Comparison of ENCODE assay signal across 23 cellular contexts in genomic region chr3:123930426-123930825, GRCh38.
"Had no signal": no experiment of that assay in that cellular context is flagged by ENCODE, and none has a peak within 500 bp of the region (broad histone marks: within the 10 kb centered on the region; RNA-seq: fewer than 3 reads in every experiment).

No MANE protein-coding gene starts in this region.

- H3K4me3 ChIP-seq: SJSA1 had no signal

- DNase-seq: activated CD4-positive, alpha-beta T cell treated with anti-CD3 and anti-CD28 coated beads for 36 hours; activated CD4-positive, alpha-beta T cell treated with anti-CD3 and anti-CD28 coated beads, Interleukin-2, amount 50 U/mL, for 4 hours; activated CD8-positive, alpha-beta memory T cell treated with anti-CD3 and anti-CD28 coated beads, Interleukin-2, amount 10 ng/mL, durations not matched to agents 7 days and 5 days; activated effector memory CD4-positive, alpha-beta T cell treated with Interleukin-2 at 50 U/mL for 16 hours; activated naive CD4-positive, alpha-beta T cell treated with Interleukin-2 at 50 U/mL for 16 hours; activated naive CD8-positive, alpha-beta T cell treated with anti-CD3 and anti-CD28 coated beads, Interleukin-2, amount 50 U/mL, for 24 hours; activated T-cell treated with anti-CD3 and anti-CD28 coated beads, Interleukin-2, amount 50 U/mL, for 24 hours; amygdala; KG1; NCI-H1048; NCI-H146; NCI-H1930; NCI-H345; NCI-H510A; NCI-H69; NK-92 treated with Interleukin-12 subunit alpha and Interleukin-12 subunit beta, amount 100 ng/mL, for 24 hours; OCI-M1; Right ventricle myocardium superior; T-helper 2 cell; T1000; WERI-Rb-1 had no signal

- H3K4me1 ChIP-seq: SJSA1 had no signal

- H3K27me3 ChIP-seq: SJSA1 had no signal

- H3K9me3 ChIP-seq: SJSA1 had no signal

- H3K27ac ChIP-seq: RWPE1, SJSA1, WERI-Rb-1 had no signal
